ENCODE assay signal across 1 cellular context in the genomic region with DNA sequence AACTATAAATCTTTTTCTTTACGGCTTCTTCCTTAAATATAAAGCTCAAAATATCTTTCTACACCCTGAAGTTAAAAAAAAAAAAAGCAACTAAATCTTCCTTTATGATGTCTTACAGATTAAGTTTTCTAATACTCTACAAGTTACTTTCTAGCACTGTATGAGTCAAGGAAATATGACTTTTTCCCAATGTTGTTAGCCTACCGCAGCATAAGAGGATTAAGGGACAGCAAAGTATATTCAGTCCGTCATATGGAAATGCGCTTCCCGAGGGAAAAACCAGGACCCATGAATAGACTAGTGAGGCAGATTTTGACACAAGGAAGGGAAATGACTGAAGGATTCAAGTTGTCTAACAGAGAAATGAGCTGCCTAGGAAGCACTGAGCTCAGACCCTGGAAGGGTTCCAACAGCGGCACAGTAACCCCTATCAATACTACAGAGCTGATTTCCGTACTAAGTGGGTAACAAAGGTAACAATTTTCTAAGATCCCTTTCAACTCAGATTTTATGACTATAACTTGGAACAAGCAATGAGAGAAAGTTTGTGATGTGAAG.
TF ChIP-seq lines count a peak whose summit lies in the region.

No MANE protein-coding gene starts in this region.

TF ChIP-seq in endothelial cell of umbilical vein, 7 proteins besides CTCF, POLR2A, EP300 and RAD21:
- TF ChIP-seq EZH2 (IDR thresholded peaks at IDR 0.05; ENCODE audit: borderline replicate concordance, low read depth, low read length, severe bottlenecking) = no peak
- TF ChIP-seq MYC (IDR thresholded peaks at IDR 0.05; ENCODE audit: low read depth, low read length) = no peak
- no peak for TF ChIP-seq MAX (IDR thresholded peaks at IDR 0.05; ENCODE audit: insufficient read depth, insufficient read length)
- no peak for TF ChIP-seq FOS (IDR thresholded peaks at IDR 0.05; ENCODE audit: borderline replicate concordance, insufficient read depth, low read length)
- TF ChIP-seq GATA2 (IDR thresholded peaks at IDR 0.05; ENCODE audit: insufficient read depth, insufficient read length, low read depth, low read length) = no peak
